Comparison of ENCODE assay signal across 3 cellular contexts in genomic region chr5:129428636-129429035, GRCh38. TPM values are rescaled to one million over a fixed set of nuclear protein-coding genes. Genes with fewer than 3 reads are reported as not detected.
"Had no signal": no experiment of that assay in that cellular context is flagged by ENCODE, and none has a peak within 500 bp of the region (broad histone marks: within the 10 kb centered on the region; RNA-seq: fewer than 3 reads in every experiment).

No MANE protein-coding gene starts in this region.

RNA-seq across cellular contexts. Expression of gene ADAMTS19, which starts 31.5 kb away (rescaled TPM):
- total RNA-seq: suprapubic skin, thyroid gland, upper lobe of right lung had no signal
